In genomic region chr6:66556936-66557335, GRCh38 we compare ENCODE assay signal across 26 cellular contexts.
DNase-seq lines count a peak whose midpoint lies in the region; ATAC-seq, FAIRE-seq and TF ChIP-seq lines count a peak whose summit lies in the region.
"Had no signal": no experiment of that assay in that cellular context is flagged by ENCODE, and none has a peak within 500 bp of the region (broad histone marks: within the 10 kb centered on the region; RNA-seq: fewer than 3 reads in every experiment).

No MANE protein-coding gene starts in this region.

- no TSS peak for BruUV-seq in A673 (replicated peaks; lab: Mats Ljungman, UMichigan)

- POLR2A ChIA-PET in A673 (lab: Charles Lee; ENCODE audit: low non-redundant PET): no interaction called here

- H3K27ac Mint-ChIP-seq in astrocyte (ENCODE audit: unreplicated experiment): peak overlapping the region; percentile 67
- H3K27ac Mint-ChIP-seq in activated CD8-positive, alpha-beta memory T cell treated with anti-CD3 and anti-CD28 coated beads, Interleukin-2, amount 10 ng/mL, durations not matched to agents 7 days and 5 days: no peak overlapping the region
- H3K27ac Mint-ChIP-seq: CD14-positive monocyte; CD8-positive, alpha-beta memory T cell had no signal

- no peaks in the 10 kb centered on the region for H3K27me3 Mint-ChIP-seq in astrocyte (ENCODE audit: low read depth, unreplicated experiment)
- no peaks in the 10 kb centered on the region for H3K27me3 Mint-ChIP-seq in activated CD8-positive, alpha-beta memory T cell treated with anti-CD3 and anti-CD28 coated beads, Interleukin-2, amount 10 ng/mL, durations not matched to agents 7 days and 5 days

- H3K36me3 ChIP-seq in A673 (ENCODE audit: insufficient read depth, low read length, poor library complexity, severe bottlenecking) (no peaks in the 10 kb centered on the region), MM.1S (replicated peaks; ENCODE audit: insufficient read depth, low read length) (no peaks in the 10 kb centered on the region), astrocyte (ENCODE audit: insufficient read depth, low read length) (no peaks in the 10 kb centered on the region)
- H3K36me3 ChIP-seq: BE2C, HAP-1 had no signal

- H3K4me3 ChIP-seq in A673 (ENCODE audit: low read depth, low read length, poor library complexity, severe bottlenecking) (no peak overlapping the region), MM.1S (ENCODE audit: low read length) (peak overlapping the region; percentile 28; the same call in 1 of the 2 replicates), astrocyte (ENCODE audit: insufficient read depth, low read depth, low read length) (no peak overlapping the region)
- H3K4me3 ChIP-seq: HAP-1 had no signal

- no peak overlapping the region for H3K9ac ChIP-seq in MM.1S (ENCODE audit: low read length)
- H3K9ac ChIP-seq in astrocyte (ENCODE audit: low read length): no peak overlapping the region

- CTCF ChIA-PET in A673 (lab: Charles Lee): no interaction called here
- CTCF ChIA-PET in activated CD8-positive, alpha-beta memory T cell treated with anti-CD3 and anti-CD28 coated beads, Interleukin-2, amount 10 ng/mL, durations not matched to agents 7 days and 5 days (lab: Charles Lee): no interaction called here

- peaks cover 5% of the 10 kb centered on the region for H3K36me3 Mint-ChIP-seq in astrocyte (ENCODE audit: low read depth, unreplicated experiment)
- no peaks in the 10 kb centered on the region for H3K36me3 Mint-ChIP-seq in activated CD8-positive, alpha-beta memory T cell treated with anti-CD3 and anti-CD28 coated beads, Interleukin-2, amount 10 ng/mL, durations not matched to agents 7 days and 5 days
- H3K36me3 Mint-ChIP-seq: CD14-positive monocyte; CD8-positive, alpha-beta memory T cell had no signal

- TF ChIP-seq CTCF in A673 (conservative IDR thresholded peaks at IDR 0.05; ENCODE audit: low read depth, low read length) (no peak), MM.1S (IDR thresholded peaks at IDR 0.05; ENCODE audit: low read length) (no peak), astrocyte (IDR thresholded peaks at IDR 0.05; ENCODE audit: insufficient read depth, low read depth, low read length) (no peak)

- no peaks in the 10 kb centered on the region for H3F3A ChIP-seq in MM.1S (ENCODE audit: insufficient read depth, low read length)

- H3K27me3 ChIP-seq in A673 (replicated peaks; ENCODE audit: insufficient read depth, low read depth, low read length, poor library complexity): no peaks in the 10 kb centered on the region
- H3K27me3 ChIP-seq in MM.1S (replicated peaks; ENCODE audit: insufficient read depth, low read length): no peaks in the 10 kb centered on the region
- no peaks in the 10 kb centered on the region for H3K27me3 ChIP-seq in astrocyte (ENCODE audit: insufficient read depth, low read length)
- H3K27me3 ChIP-seq: BE2C had no signal

- H3K9me3 Mint-ChIP-seq in astrocyte (ENCODE audit: unreplicated experiment): peaks cover 17% of the 10 kb centered on the region
- peaks cover 12% of the 10 kb centered on the region for H3K9me3 Mint-ChIP-seq in activated CD8-positive, alpha-beta memory T cell treated with anti-CD3 and anti-CD28 coated beads, Interleukin-2, amount 10 ng/mL, durations not matched to agents 7 days and 5 days (ENCODE audit: low read depth)

- no peak for ATAC-seq in activated CD8-positive, alpha-beta memory T cell treated with anti-CD3 and anti-CD28 coated beads, Interleukin-2, amount 10 ng/mL, durations not matched to agents 7 days and 5 days
- ATAC-seq in GM21526 (IDR thresholded peaks at IDR 0.05; ENCODE audit: low FRiP score, unreplicated experiment) (no peak), HG02678 (IDR thresholded peaks at IDR 0.05; ENCODE audit: unreplicated experiment) (no peak)

- H4K20me1 ChIP-seq in MM.1S (ENCODE audit: insufficient read depth, low read length) (no peaks in the 10 kb centered on the region), astrocyte (ENCODE audit: insufficient read depth, low read length) (no peaks in the 10 kb centered on the region)

- no peaks in the 10 kb centered on the region for H3K79me2 ChIP-seq in MM.1S (ENCODE audit: low read length)
- H3K79me2 ChIP-seq in astrocyte (ENCODE audit: insufficient read depth, low read length): no peaks in the 10 kb centered on the region

- H3K9me3 ChIP-seq in A673 (ENCODE audit: low read depth, low read length, poor library complexity, severe bottlenecking) (peaks cover 16% of the 10 kb centered on the region), MM.1S (replicated peaks; ENCODE audit: insufficient read depth, low read length) (no peaks in the 10 kb centered on the region), astrocyte (ENCODE audit: insufficient read depth, low read depth, low read length) (peaks cover 2% of the 10 kb centered on the region)
- H3K9me3 ChIP-seq: BE2C had no signal

- H3K4me2 ChIP-seq in MM.1S (ENCODE audit: low read depth, low read length) (peak overlapping the region; percentile 28), astrocyte (ENCODE audit: low read length) (no peak overlapping the region)

- intact Hi-C loops in A673 (cut with micrococcal nuclease; ENCODE audit: unreplicated experiment): no loop called here

- H3K4me1 ChIP-seq in A673 (ENCODE audit: insufficient read depth, low read length, poor library complexity, severe bottlenecking) (no peaks in the 10 kb centered on the region), MM.1S (ENCODE audit: low read length) (peaks cover 11% of the 10 kb centered on the region), astrocyte (ENCODE audit: insufficient read depth, low read length) (no peaks in the 10 kb centered on the region)
- H3K4me1 ChIP-seq: BE2C, HAP-1 had no signal

- H3K9me2 ChIP-seq in MM.1S (replicated peaks; ENCODE audit: insufficient read depth, low read length): no peaks in the 10 kb centered on the region

- no peak for FAIRE-seq in astrocyte (lab: Jason Lieb, UNC)
- FAIRE-seq: GM12891 had no signal

- peaks cover 7% of the 10 kb centered on the region for H3K4me1 Mint-ChIP-seq in astrocyte (ENCODE audit: low read depth, unreplicated experiment)
- H3K4me1 Mint-ChIP-seq in activated CD8-positive, alpha-beta memory T cell treated with anti-CD3 and anti-CD28 coated beads, Interleukin-2, amount 10 ng/mL, durations not matched to agents 7 days and 5 days: no peaks in the 10 kb centered on the region
- H3K4me1 Mint-ChIP-seq: CD14-positive monocyte; CD8-positive, alpha-beta memory T cell had no signal

- H3K4me3 Mint-ChIP-seq in astrocyte (ENCODE audit: unreplicated experiment): no peak overlapping the region
- H3K4me3 Mint-ChIP-seq in activated CD8-positive, alpha-beta memory T cell treated with anti-CD3 and anti-CD28 coated beads, Interleukin-2, amount 10 ng/mL, durations not matched to agents 7 days and 5 days: no peak overlapping the region
- H3K4me3 Mint-ChIP-seq: CD14-positive monocyte; CD8-positive, alpha-beta memory T cell had no signal

- H3K27ac ChIP-seq in A673 (ENCODE audit: low read depth, low read length, poor library complexity, severe bottlenecking): no peak overlapping the region
- H3K27ac ChIP-seq in MM.1S (ENCODE audit: low read length): no peak overlapping the region
- H3K27ac ChIP-seq in astrocyte (ENCODE audit: low read depth, low read length): no peak overlapping the region

- peak overlapping the region; percentile 41; the same call in 1 of the 2 replicates for H2AFZ ChIP-seq in MM.1S (ENCODE audit: low read length)
- H2AFZ ChIP-seq in astrocyte (ENCODE audit: low read depth, low read length): no peak overlapping the region

- DNase-seq in A673 (ENCODE audit: low spot score): peak; percentile 18
- no peak for DNase-seq in MM.1S
- no peak for DNase-seq in astrocyte (ENCODE audit: low read depth)
- DNase-seq in iris pigment epithelial cell (ENCODE audit: low read depth): peak; percentile 61
- DNase-seq in activated CD8-positive, alpha-beta memory T cell treated with anti-CD3 and anti-CD28 coated beads, Interleukin-2, amount 10 ng/mL, durations not matched to agents 7 days and 5 days: no peak
- DNase-seq: ACHN; BE2C; CD8-positive, alpha-beta memory T cell; DMS 273 treated with DMSO at 0.1 percent for 48 hours; DMS79; EL; GF-D8; GOT3; Kasumi-1; NCI-H2029; NCI-H446; NCI-H524 treated with DMSO at 0.1 percent for 48 hours; NCI-H774; NK-92 treated with Interleukin-12 subunit alpha and Interleukin-12 subunit beta, amount 100 ng/mL, for 24 hours; Right ventricle myocardium superior; RPMI8226 had no signal

Comparison
In these comparisons a context has a peak if more than half of its experiments do, and no peak if none do; other contexts are left out.
1. DNase-seq: peak in A673 (single experiment) and iris pigment epithelial cell (single experiment); none in MM.1S (single experiment), astrocyte (single experiment) and activated CD8-positive, alpha-beta memory T cell treated with anti-CD3 and anti-CD28 coated beads, Interleukin-2, amount 10 ng/mL, durations not matched to agents 7 days and 5 days (single experiment).